In genomic region chr5:60148356-60148755, GRCh38 we compare ENCODE assay signal across 1 cellular context.
TF ChIP-seq lines count a peak whose summit lies in the region.

No MANE protein-coding gene starts in this region.

TF ChIP-seq in IMR-90, 13 proteins besides CTCF, POLR2A, EP300 and RAD21 (continued from another document):
- TF ChIP-seq MAFK (IDR thresholded peaks at IDR 0.05; ENCODE audit: low read depth, low read length) (no peak), RCOR1 (IDR thresholded peaks at IDR 0.05; ENCODE audit: insufficient replicate concordance, low read length) (no peak)
